1 cellular context compared by ENCODE assay signal in genomic region chr22:28799834-28800307, GRCh38.
TF ChIP-seq lines count a peak whose summit lies in the region.

No MANE protein-coding gene starts in this region.

TF ChIP-seq in GM12878, 131 proteins besides CTCF, POLR2A, EP300 and RAD21 (continued from another document):
- no peak for TF ChIP-seq BCLAF1 (IDR thresholded peaks at IDR 0.05)
- TF ChIP-seq MTA2 (IDR thresholded peaks at IDR 0.05; ENCODE audit: low read depth) = peak; percentile 19; the same call in 1 of the 2 replicates
- no peak for TF ChIP-seq MEF2B (IDR thresholded peaks at IDR 0.05; ENCODE audit: partially characterized antibody, poor library complexity, severe bottlenecking)
- TF ChIP-seq TCF12 (IDR thresholded peaks at IDR 0.05; ENCODE audit: low read depth, low read length) = 0 out of 2 replicates have a peak, but pooled peaks have one; percentile 7
- 0 out of 2 replicates have a peak, but pooled peaks have one; percentile 11 for TF ChIP-seq ZBTB40 (IDR thresholded peaks at IDR 0.05; ENCODE audit: borderline replicate concordance)
- no peak for TF ChIP-seq RBBP5 (conservative IDR thresholded peaks at IDR 0.05)
- TF ChIP-seq SP1 (IDR thresholded peaks at IDR 0.05; ENCODE audit: low read depth, low read length) = no peak
- peak; percentile 64; the same call in 1 of the 2 replicates for TF ChIP-seq MLLT1 (IDR thresholded peaks at IDR 0.05)
TF ChIP-seq in GM12878: peak in this region for 4.
